In the genomic region with DNA sequence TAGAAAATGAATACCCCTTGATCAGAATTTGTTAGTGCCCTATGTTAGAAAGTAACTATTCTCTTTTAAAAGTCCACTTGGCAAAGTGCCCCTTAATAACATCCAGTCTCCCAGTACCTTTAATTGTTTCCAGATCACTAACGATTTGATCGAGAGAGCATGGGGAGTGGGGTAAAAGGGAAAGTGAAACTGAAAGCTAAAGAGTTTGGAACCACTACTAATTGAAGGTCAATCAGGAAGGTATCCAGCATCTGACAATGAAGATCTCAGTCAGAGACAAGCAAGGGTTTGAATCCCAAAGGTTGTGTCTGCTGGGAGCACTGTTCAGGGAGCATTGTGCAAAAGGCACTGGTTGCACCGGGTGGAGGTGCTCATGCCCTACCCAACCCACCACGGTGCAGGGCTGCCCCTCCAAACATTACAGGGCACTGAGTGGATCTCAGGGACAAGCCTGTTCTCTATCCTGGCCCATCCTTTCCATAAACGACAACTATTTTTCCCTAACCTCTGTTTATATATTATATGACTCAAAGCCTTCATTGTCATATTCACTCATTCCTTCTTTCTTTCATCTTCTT, we compare ENCODE assay signal across 13 cellular contexts. TPM values are rescaled to one million over a fixed set of nuclear protein-coding genes. Genes with fewer than 3 reads are reported as not detected.
A peak's percentile ranks its signal among the peaks of the same experiment; 100 is the strongest.
DNase-seq lines count a peak whose midpoint lies in the region; ATAC-seq, FAIRE-seq and TF ChIP-seq lines count a peak whose summit lies in the region.
"Had no signal": no experiment of that assay in that cellular context is flagged by ENCODE, and none has a peak within 500 bp of the region (broad histone marks: within the 10 kb centered on the region; RNA-seq: fewer than 3 reads in every experiment).

No MANE protein-coding gene starts in this region.

- ATAC-seq in Panc1, result no peak
- ATAC-seq in GM19455 (IDR thresholded peaks at IDR 0.05; ENCODE audit: unreplicated experiment), result no peak

- POLR2A ChIA-PET in Panc1 (lab: Charles Lee), result no interaction called here

- intact Hi-C loops in Panc1 (cut with micrococcal nuclease; ENCODE audit: unreplicated experiment), result no loop called here

- TF ChIP-seq POLR2A in suprapubic skin (IDR thresholded peaks at IDR 0.05), result no peak

- DNase-seq in NCI-H2227 (lab: John Stamatoyannopoulos, UW; ENCODE audit: unreplicated experiment) (peak; percentile 14), NCI-H2227 treated with DMSO at 0.1 percent for 48 hours (lab: John Stamatoyannopoulos, UW) (no peak), Panc1 (ENCODE audit: low read depth, low spot score) (no peak), hepatocyte (ENCODE audit: low spot score) (no peak), suprapubic skin (ENCODE audit: low spot score in 2 of 2) (no peak), HTR-8/SVneo (ENCODE audit: insufficient read length, low spot score) (no peak), NCI-H1048 (lab: John Stamatoyannopoulos, UW) (no peak)
- DNase-seq: activated T-cell treated with anti-CD3 and anti-CD28 coated beads for 4 hours; colonic mucosa; stimulated activated CD4-positive, alpha-beta T cell treated with anti-CD3 and anti-CD28 coated beads, Interleukin-12 subunit alpha, Interleukin-12 subunit beta, amount 100 ng/mL, for 4 hours; testis had no signal

- no peak for FAIRE-seq in HTR-8/SVneo (lab: Jason Lieb, UNC)

- H3K4me1 ChIP-seq in Panc1 (ENCODE audit: control insufficient read depth, insufficient read depth, low read length), result no peaks in the 10 kb centered on the region
- no peaks in the 10 kb centered on the region for H3K4me1 ChIP-seq in hepatocyte (ENCODE audit: insufficient read depth)
- H3K4me1 ChIP-seq in suprapubic skin, result no peaks in the 10 kb centered on the region
- H3K4me1 ChIP-seq: colonic mucosa, testis had no signal

- CTCF ChIA-PET in Panc1 (lab: Charles Lee), result no interaction called here

- H3K27ac ChIP-seq in Panc1 (ENCODE audit: low read length), result no peak overlapping the region
- H3K27ac ChIP-seq in hepatocyte, result no peak overlapping the region
- H3K27ac ChIP-seq in suprapubic skin, result no peak overlapping the region
- H3K27ac ChIP-seq: colonic mucosa, RWPE1, testis had no signal

- H2AFZ ChIP-seq in hepatocyte, result no peak overlapping the region

- no peaks in the 10 kb centered on the region for H3K79me2 ChIP-seq in hepatocyte

- H3K36me3 ChIP-seq in Panc1 (ENCODE audit: control insufficient read depth, insufficient read depth, low read length), result no peaks in the 10 kb centered on the region
- no peaks in the 10 kb centered on the region for H3K36me3 ChIP-seq in hepatocyte (replicated peaks; ENCODE audit: insufficient read depth, low read depth)
- H3K36me3 ChIP-seq in suprapubic skin, result no peaks in the 10 kb centered on the region
- H3K36me3 ChIP-seq: colonic mucosa had no signal

- H3K4me3 ChIP-seq in Panc1 (ENCODE audit: low read depth in 2 of 2, low read length in 2 of 2) (peak overlapping the region; percentile 12 to 32; a peak in 3 of 4 replicates), hepatocyte (no peak overlapping the region), suprapubic skin (peak overlapping the region; percentile 20)
- H3K4me3 ChIP-seq: colonic mucosa, testis had no signal

- TF ChIP-seq CTCF in Panc1 (IDR thresholded peaks at IDR 0.05) (no peak), hepatocyte (IDR thresholded peaks at IDR 0.05; ENCODE audit: poor library complexity) (no peak), suprapubic skin (IDR thresholded peaks at IDR 0.05) (no peak)

- no peaks in the 10 kb centered on the region for H4K20me1 ChIP-seq in hepatocyte (ENCODE audit: insufficient read depth, poor library complexity, severe bottlenecking)

- H3K9me2 ChIP-seq in hepatocyte (replicated peaks; ENCODE audit: insufficient read depth), result no peaks in the 10 kb centered on the region

- in situ Hi-C loops in Panc1 (cut with HindIII; ENCODE audit: low pct_unique_long_range_greater_than_20kb, low sequenced_read_pairs), result no loop called here

- BruUV-seq in Panc1 (replicated peaks; lab: Mats Ljungman, UMichigan), result no TSS peak

- H3K9me3 ChIP-seq in Panc1 (ENCODE audit: control insufficient read depth, insufficient read depth, low read depth, low read length) (no peaks in the 10 kb centered on the region), hepatocyte (ENCODE audit: low read depth) (no peaks in the 10 kb centered on the region), suprapubic skin (no peaks in the 10 kb centered on the region)
- H3K9me3 ChIP-seq: colonic mucosa, testis had no signal

- no peaks in the 10 kb centered on the region for H3K27me3 ChIP-seq in Panc1 (ENCODE audit: control insufficient read depth, insufficient read depth, low read length)
- no peaks in the 10 kb centered on the region for H3K27me3 ChIP-seq in hepatocyte
- no peaks in the 10 kb centered on the region for H3K27me3 ChIP-seq in suprapubic skin
- H3K27me3 ChIP-seq: colonic mucosa, testis had no signal

- peak overlapping the region; percentile 43 for H3K4me2 ChIP-seq in hepatocyte

- TF ChIP-seq EP300 in suprapubic skin (IDR thresholded peaks at IDR 0.05), result no peak

- WGBS in hepatocyte (ENCODE audit: low lambda C conversion rate, missing lambda C conversion rate), result 78% methylated on average over 5 of the region's 5 CpGs
- WGBS in suprapubic skin, result 64% methylated on average over 5 of the region's 5 CpGs

RNA-seq across cellular contexts. Expression of a gene that starts 14.6 kb away (rescaled TPM):
- total RNA-seq in Panc1 (2021; ENCODE audit: unreplicated experiment), result not detected
- polyA plus RNA-seq in Panc1 (2012; ENCODE audit: insufficient read length), result not detected
- not detected in 2 replicates for total RNA-seq in hepatocyte
- polyA plus RNA-seq in hepatocyte, result not detected in 2 replicates
- total RNA-seq in suprapubic skin, result not detected
- total RNA-seq: colonic mucosa, testis had no signal
